ENCODE assay signal across 8 cellular contexts in the genomic region with DNA sequence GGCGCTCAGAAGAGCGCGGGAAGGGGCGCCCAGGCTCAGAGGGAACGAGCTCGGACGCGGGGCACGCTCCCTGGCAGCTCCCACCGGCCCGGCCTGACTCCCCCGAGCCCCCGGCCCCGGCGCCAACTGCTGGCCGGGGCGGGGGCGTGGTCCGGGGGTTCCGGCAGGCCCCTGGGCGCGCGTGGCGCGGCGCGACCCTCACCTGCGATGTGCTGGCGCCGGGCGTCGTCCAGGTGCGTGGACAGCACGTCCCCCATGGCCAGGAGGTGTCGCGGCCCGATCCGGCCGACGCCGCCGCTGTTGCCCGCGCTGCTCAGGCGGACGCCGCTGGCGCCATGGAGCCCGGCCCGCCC. TPM values are rescaled to one million over a fixed set of nuclear protein-coding genes. Genes with fewer than 3 reads are reported as not detected.
DNase-seq lines count a peak whose midpoint lies in the region; ATAC-seq and TF ChIP-seq lines count a peak whose summit lies in the region.

No MANE protein-coding gene starts in this region.

- TF ChIP-seq CTCF in GM06990 (IDR thresholded peaks at IDR 0.05; ENCODE audit: insufficient read depth, low read length, poor library complexity, severe bottlenecking) (no peak), Loucy (conservative IDR thresholded peaks at IDR 0.05; ENCODE audit: low read length) (no peak), endodermal cell (conservative IDR thresholded peaks at IDR 0.05) (peak; percentile 10), osteoblast (IDR thresholded peaks at IDR 0.05; ENCODE audit: extremely low read depth, low read depth, low read length) (no peak)

- H3K9me3 Mint-ChIP-seq in endodermal cell = no peaks in the 10 kb centered on the region

- no peaks in the 10 kb centered on the region for H3K9me2 ChIP-seq in Loucy (replicated peaks; ENCODE audit: low read depth, low read length)

- H2AFZ ChIP-seq in Loucy (ENCODE audit: low read length) (peak overlapping the region; percentile 7; the same call in 1 of the 2 replicates), osteoblast (ENCODE audit: low read length) (no peak overlapping the region)

- H3K36me3 ChIP-seq in GM06990 (ENCODE audit: control insufficient read depth, insufficient read depth, low read length) = no peaks in the 10 kb centered on the region
- no peaks in the 10 kb centered on the region for H3K36me3 ChIP-seq in Loucy (ENCODE audit: insufficient read depth, low read length)
- H3K36me3 ChIP-seq in endodermal cell (ENCODE audit: control insufficient read depth, insufficient read depth, low read length) = no peaks in the 10 kb centered on the region
- peaks cover 21% of the 10 kb centered on the region for H3K36me3 ChIP-seq in osteoblast (ENCODE audit: insufficient read depth, low read length)

- H3K4me3 ChIP-seq in GM06990 (replicated peaks; ENCODE audit: low read depth, low read length) (peak overlapping the region; percentile 47), Loucy (ENCODE audit: low read length, poor library complexity, severe bottlenecking) (peak overlapping the region; percentile 88), endodermal cell (ENCODE audit: low read length) (peak overlapping the region; percentile 86), osteoblast (ENCODE audit: insufficient read depth, low read length) (peak overlapping the region; percentile 96)

- no peak for ATAC-seq in GM18858 (IDR thresholded peaks at IDR 0.05; ENCODE audit: unreplicated experiment)

- H3K9me3 ChIP-seq in Loucy (ENCODE audit: insufficient read depth, low read depth, low read length) (no peaks in the 10 kb centered on the region), endodermal cell (ENCODE audit: control insufficient read depth, low read length) (no peaks in the 10 kb centered on the region), osteoblast (ENCODE audit: low read depth, low read length) (no peaks in the 10 kb centered on the region)

- TF ChIP-seq POLR2A in erythroblast (IDR thresholded peaks at IDR 0.05; ENCODE audit: low read length) = no peak

- no peak overlapping the region for H3K27ac ChIP-seq in endodermal cell (ENCODE audit: low read depth, low read length)
- H3K27ac ChIP-seq in osteoblast (ENCODE audit: low read depth, low read length) = peak overlapping the region; percentile 85

- H3K36me3 Mint-ChIP-seq in endodermal cell (ENCODE audit: low read depth) = peaks cover 7% of the 10 kb centered on the region

- H3K4me2 ChIP-seq in Loucy (ENCODE audit: low read depth, low read length, poor library complexity, severe bottlenecking) (peak overlapping the region; percentile 81), osteoblast (ENCODE audit: insufficient read depth, low read length) (peak overlapping the region; percentile 96)

- H3K4me1 ChIP-seq in Loucy (ENCODE audit: insufficient read depth, low read length, poor library complexity, severe bottlenecking) (peaks cover 42% of the 10 kb centered on the region), endodermal cell (ENCODE audit: control insufficient read depth, insufficient read depth, low read length) (peaks cover 13% of the 10 kb centered on the region), osteoblast (ENCODE audit: insufficient read depth, low read length) (peaks cover 57% of the 10 kb centered on the region)

- H3F3A ChIP-seq in Loucy (ENCODE audit: low read depth) = no peaks in the 10 kb centered on the region

- 0% methylated on average over 8 to 50 of the region's 50 CpGs for WGBS in endodermal cell (ENCODE audit: insufficient coverage in 1 of 2, insufficient read length in 1 of 2), 2 experiments

- H4K20me1 ChIP-seq in Loucy (ENCODE audit: insufficient read depth, low read length, poor library complexity, severe bottlenecking) (peaks cover 8% of the 10 kb centered on the region), osteoblast (ENCODE audit: insufficient read depth, low read length) (peaks cover 32% of the 10 kb centered on the region)

- H3K9ac ChIP-seq in Loucy (ENCODE audit: low read depth, low read length, poor library complexity, severe bottlenecking) = peak overlapping the region; percentile 79
- H3K9ac ChIP-seq in endodermal cell (ENCODE audit: extremely low read depth, low read length, poor library complexity, severe bottlenecking) = peak overlapping the region; percentile 44

- peaks cover 30% of the 10 kb centered on the region for H3K79me2 ChIP-seq in Loucy (ENCODE audit: insufficient read depth, low read length)
- peaks cover 73% of the 10 kb centered on the region for H3K79me2 ChIP-seq in osteoblast (ENCODE audit: insufficient read depth, low read length)

- H3K27me3 ChIP-seq in GM06990 (replicated peaks; ENCODE audit: control insufficient read depth, insufficient read depth, low read length) (no peaks in the 10 kb centered on the region; the same call in 1 of the 2 replicates), Loucy (ENCODE audit: insufficient read depth, low read length, poor library complexity, severe bottlenecking) (no peaks in the 10 kb centered on the region), endodermal cell (ENCODE audit: control insufficient read depth, insufficient read depth, low read length, poor library complexity, severe bottlenecking) (peaks cover 8% of the 10 kb centered on the region), osteoblast (ENCODE audit: insufficient read depth, low read length) (no peaks in the 10 kb centered on the region)

- H3K4me3 Mint-ChIP-seq in endodermal cell = peak overlapping the region; percentile 59

- H3K27me3 Mint-ChIP-seq in endodermal cell (ENCODE audit: insufficient read depth) = peaks cover 8% of the 10 kb centered on the region

- no peak for DNase-seq in GM06990 (ENCODE audit: extremely low read depth, insufficient read length)
- DNase-seq in endodermal cell = no peak
- peak; percentile 68 for DNase-seq in osteoblast (ENCODE audit: insufficient read length, low spot score, missing footprints)
- DNase-seq in erythroblast (lab: John Stamatoyannopoulos, UW) = no peak
- DNase-seq in hippocampal formation (lab: John Stamatoyannopoulos, UW) = no peak
- DNase-seq in dedifferentiated amniotic fluid mesenchymal stem cell (ENCODE audit: extremely low spot score) = no peak

- H3K27ac Mint-ChIP-seq in endodermal cell = no peak overlapping the region

- peaks cover 22% of the 10 kb centered on the region for H3K4me1 Mint-ChIP-seq in endodermal cell

RNA-seq across cellular contexts. Expression of a gene that starts 43.5 kb away (rescaled TPM):
- total RNA-seq in endodermal cell (10 to 100 TPM; 27.8 to 46.8 TPM), osteoblast (19.9 and 23.0 TPM in 2 replicates)
- polyA plus RNA-seq in endodermal cell (2013, experiment 1 of 2) = 36.9 TPM
- polyA plus RNA-seq in endodermal cell (2013, experiment 2 of 2) = 33.8 TPM
